ENCODE assay signal across 22 cellular contexts in the genomic region with DNA sequence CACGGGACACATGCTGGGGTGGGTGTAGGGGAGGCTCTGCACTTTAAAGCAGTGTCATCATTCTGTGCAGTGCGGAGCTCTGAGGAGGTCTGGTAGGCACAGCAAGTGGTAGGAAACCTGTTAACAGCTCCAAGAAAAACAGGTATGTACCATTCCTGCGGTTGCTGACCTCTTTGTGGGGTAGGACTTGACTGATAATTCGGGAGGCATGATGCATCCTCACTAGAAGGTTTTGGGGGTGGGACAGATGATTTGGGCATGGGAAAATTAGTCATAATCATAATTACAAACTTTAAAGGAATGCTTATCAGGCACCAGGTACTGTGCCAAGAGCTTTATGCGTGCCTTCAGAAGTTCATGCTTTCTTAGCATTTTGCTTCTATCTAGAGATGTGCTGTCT. TPM values are rescaled to one million over a fixed set of nuclear protein-coding genes. Genes with fewer than 3 reads are reported as not detected.
DNase-seq lines count a peak whose midpoint lies in the region; ATAC-seq, FAIRE-seq and TF ChIP-seq lines count a peak whose summit lies in the region.
"Had no signal": no experiment of that assay in that cellular context is flagged by ENCODE, and none has a peak within 500 bp of the region (broad histone marks: within the 10 kb centered on the region; RNA-seq: fewer than 3 reads in every experiment).

No MANE protein-coding gene starts in this region.

- H3K36me3 ChIP-seq in endodermal cell (ENCODE audit: control insufficient read depth, insufficient read depth, low read length): no peaks in the 10 kb centered on the region
- H3K36me3 ChIP-seq: cardiac muscle cell, sigmoid colon, tibial artery had no signal

- WGBS in endodermal cell (ENCODE audit: insufficient coverage in 1 of 2, insufficient read length in 1 of 2), 2 experiments: 85 to 87% methylated on average over 4 to 5 of the region's 5 CpGs

- no peaks in the 10 kb centered on the region for H3K9me3 Mint-ChIP-seq in endodermal cell
- H3K9me3 Mint-ChIP-seq in osteocyte (ENCODE audit: unreplicated experiment): no peaks in the 10 kb centered on the region
- no peaks in the 10 kb centered on the region for H3K9me3 Mint-ChIP-seq in activated naive CD8-positive, alpha-beta T cell treated with anti-CD3 and anti-CD28 coated beads for 36 hours
- H3K9me3 Mint-ChIP-seq: activated naive CD8-positive, alpha-beta T cell treated with anti-CD3 and anti-CD28 coated beads, Interleukin-2, amount 10 ng/mL, durations not matched to agents 7 days and 5 days; naive thymus-derived CD4-positive, alpha-beta T cell had no signal

- POLR2A ChIA-PET in RWPE1 (lab: Yijun Ruan, JAX; ENCODE audit: low non-redundant PET): no interaction called here

- H3K9me3 ChIP-seq in endodermal cell (ENCODE audit: control insufficient read depth, low read length): no peaks in the 10 kb centered on the region
- H3K9me3 ChIP-seq: sigmoid colon, tibial artery had no signal

- H3K27me3 ChIP-seq in endodermal cell (ENCODE audit: control insufficient read depth, insufficient read depth, low read length, poor library complexity, severe bottlenecking): peaks cover 35% of the 10 kb centered on the region
- H3K27me3 ChIP-seq: tibial artery had no signal

- no peak overlapping the region for H3K4me3 Mint-ChIP-seq in endodermal cell
- H3K4me3 Mint-ChIP-seq in osteocyte (ENCODE audit: unreplicated experiment): no peak overlapping the region
- no peak overlapping the region for H3K4me3 Mint-ChIP-seq in activated naive CD8-positive, alpha-beta T cell treated with anti-CD3 and anti-CD28 coated beads for 36 hours
- H3K4me3 Mint-ChIP-seq: activated naive CD8-positive, alpha-beta T cell treated with anti-CD3 and anti-CD28 coated beads, Interleukin-2, amount 10 ng/mL, durations not matched to agents 7 days and 5 days; B cell; naive thymus-derived CD4-positive, alpha-beta T cell had no signal

- no peak for TF ChIP-seq POLR2A in GM12891 (IDR thresholded peaks at IDR 0.05; ENCODE audit: low read depth, low read length)

- H3K27ac Mint-ChIP-seq in endodermal cell: no peak overlapping the region
- H3K27ac Mint-ChIP-seq in osteocyte (ENCODE audit: unreplicated experiment): peak overlapping the region; percentile 40
- H3K27ac Mint-ChIP-seq in activated naive CD8-positive, alpha-beta T cell treated with anti-CD3 and anti-CD28 coated beads for 36 hours: no peak overlapping the region
- H3K27ac Mint-ChIP-seq: activated naive CD8-positive, alpha-beta T cell treated with anti-CD3 and anti-CD28 coated beads, Interleukin-2, amount 10 ng/mL, durations not matched to agents 7 days and 5 days; B cell had no signal

- H3K27ac ChIP-seq in RWPE1 (no peak overlapping the region), endodermal cell (ENCODE audit: low read depth, low read length) (no peak overlapping the region)
- H3K27ac ChIP-seq: cardiac muscle cell, PC-9, sigmoid colon, tibial artery had no signal

- no peak for ATAC-seq in GM18517 (IDR thresholded peaks at IDR 0.05; ENCODE audit: unreplicated experiment)
- ATAC-seq: naive thymus-derived CD4-positive, alpha-beta T cell had no signal

- H3K36me3 Mint-ChIP-seq in endodermal cell (ENCODE audit: low read depth): no peaks in the 10 kb centered on the region
- H3K36me3 Mint-ChIP-seq in osteocyte (ENCODE audit: unreplicated experiment): no peaks in the 10 kb centered on the region
- H3K36me3 Mint-ChIP-seq in activated naive CD8-positive, alpha-beta T cell treated with anti-CD3 and anti-CD28 coated beads for 36 hours: peaks cover 3% of the 10 kb centered on the region
- H3K36me3 Mint-ChIP-seq: activated naive CD8-positive, alpha-beta T cell treated with anti-CD3 and anti-CD28 coated beads, Interleukin-2, amount 10 ng/mL, durations not matched to agents 7 days and 5 days had no signal

- TF ChIP-seq CTCF in RWPE1 (conservative IDR thresholded peaks at IDR 0.05; ENCODE audit: low read depth) (no peak), endodermal cell (conservative IDR thresholded peaks at IDR 0.05) (no peak), osteocyte (IDR thresholded peaks at IDR 0.05) (no peak)

- peaks cover 9% of the 10 kb centered on the region for H3K4me1 Mint-ChIP-seq in endodermal cell
- peaks cover 45% of the 10 kb centered on the region for H3K4me1 Mint-ChIP-seq in osteocyte (ENCODE audit: unreplicated experiment)
- H3K4me1 Mint-ChIP-seq in activated naive CD8-positive, alpha-beta T cell treated with anti-CD3 and anti-CD28 coated beads for 36 hours: peaks cover 32% of the 10 kb centered on the region
- H3K4me1 Mint-ChIP-seq: B cell had no signal

- DNase-seq in GM12891 (ENCODE audit: insufficient read length, low spot score) (no peak), RWPE1 (ENCODE audit: low spot score) (peak; percentile 43), endodermal cell (peak; percentile 32), osteocyte (ENCODE audit: extremely low spot score, unreplicated experiment) (no peak), T-helper 1 cell (no peak)
- no peak for DNase-seq in activated naive CD8-positive, alpha-beta T cell treated with anti-CD3 and anti-CD28 coated beads for 36 hours
- DNase-seq: activated CD4-positive, alpha-beta T cell treated with anti-CD3 and anti-CD28 coated beads for 1 hour; activated naive CD8-positive, alpha-beta T cell treated with anti-CD3 and anti-CD28 coated beads, Interleukin-2, amount 10 ng/mL, durations not matched to agents 7 days and 5 days; COR-L47; effector CD4-positive, alpha-beta T cell; H7; naive thymus-derived CD4-positive, alpha-beta T cell; NCI-H2171 treated with DMSO at 0.1 percent for 48 hours; NCI-H774; PC-9; sigmoid colon; stimulated activated CD4-positive, alpha-beta T cell treated with anti-CD3 and anti-CD28 coated beads, Interleukin-1b, Interleukin-23, amount 100 ng/mL, for 48 hours; stimulated activated naive CD4-positive, alpha-beta T cell; tibial artery had no signal

- H3K4me3 ChIP-seq in endodermal cell (ENCODE audit: low read length): no peak overlapping the region
- H3K4me3 ChIP-seq: cardiac muscle cell, PC-9, sigmoid colon, tibial artery had no signal

- H3K9ac ChIP-seq in endodermal cell (ENCODE audit: extremely low read depth, low read length, poor library complexity, severe bottlenecking): no peak overlapping the region

- peak; percentile 63 for FAIRE-seq in GM12891 (lab: Jason Lieb, UNC)

- no peaks in the 10 kb centered on the region for H3K4me1 ChIP-seq in endodermal cell (ENCODE audit: control insufficient read depth, insufficient read depth, low read length)

- CTCF ChIA-PET in RWPE1 (lab: Yijun Ruan, JAX): no interaction called here

- H3K27me3 Mint-ChIP-seq in endodermal cell (ENCODE audit: insufficient read depth): peaks cover 29% of the 10 kb centered on the region
- H3K27me3 Mint-ChIP-seq in osteocyte (ENCODE audit: unreplicated experiment): no peaks in the 10 kb centered on the region
- peaks cover 35% of the 10 kb centered on the region for H3K27me3 Mint-ChIP-seq in activated naive CD8-positive, alpha-beta T cell treated with anti-CD3 and anti-CD28 coated beads for 36 hours
- H3K27me3 Mint-ChIP-seq: B cell had no signal

TF ChIP-seq in GM12891, 5 proteins besides CTCF, POLR2A, EP300 and RAD21:
- TF ChIP-seq PAX5 (IDR thresholded peaks at IDR 0.05; ENCODE audit: insufficient read depth, low read length, severe bottlenecking) (no peak), TAF1 (IDR thresholded peaks at IDR 0.05; ENCODE audit: low read depth, low read length) (no peak), POU2F2 (IDR thresholded peaks at IDR 0.05; ENCODE audit: low read depth, low read length) (no peak), SPI1 (IDR thresholded peaks at IDR 0.05; ENCODE audit: low read depth, low read length) (no peak), POLR2AphosphoS5 (IDR thresholded peaks at IDR 0.05; ENCODE audit: low read depth, low read length) (no peak)

RNA-seq across cellular contexts. Expression of gene DOK1, which starts 9.7 kb away (rescaled TPM):
- 27.6 TPM for polyA plus RNA-seq in GM12891 (2012; ENCODE audit: low read depth, missing spikeins)
- total RNA-seq in endodermal cell: 10 to 100 TPM; 12.9 to 15.1 TPM
- 9.7 TPM for polyA plus RNA-seq in endodermal cell (2013, experiment 1 of 2)
- 8.9 TPM for polyA plus RNA-seq in endodermal cell (2013, experiment 2 of 2)
- total RNA-seq in osteocyte: 15.8 and 17.7 TPM in 2 replicates
- total RNA-seq in activated naive CD8-positive, alpha-beta T cell treated with anti-CD3 and anti-CD28 coated beads for 36 hours: 10 to 100 TPM; 19.6 to 23.5 TPM

RNA-seq across cellular contexts. Expression of gene LOXL3, which starts 10.5 kb away (rescaled TPM):
- polyA plus RNA-seq in GM12891 (2012; ENCODE audit: low read depth, missing spikeins): 3.3 TPM
- total RNA-seq in endodermal cell (1 to 10 TPM; 5.4 to 7.6 TPM), osteocyte (58.1 and 62.1 TPM in 2 replicates)
- 34.7 TPM for polyA plus RNA-seq in endodermal cell (2013, experiment 1 of 2)
- polyA plus RNA-seq in endodermal cell (2013, experiment 2 of 2): 26.7 TPM
- total RNA-seq in activated naive CD8-positive, alpha-beta T cell treated with anti-CD3 and anti-CD28 coated beads for 36 hours: 1 to 10 TPM; 1.9 to 2.7 TPM

RNA-seq across cellular contexts. Expression of gene HTRA2, which starts 34.5 kb away (rescaled TPM):
- 58.5 TPM for polyA plus RNA-seq in GM12891 (2012; ENCODE audit: low read depth, missing spikeins)
- total RNA-seq in endodermal cell (10 to 100 TPM; 32.8 to 38.9 TPM), osteocyte (32.0 and 32.3 TPM in 2 replicates)
- polyA plus RNA-seq in endodermal cell (2013, experiment 1 of 2): 27.5 TPM
- polyA plus RNA-seq in endodermal cell (2013, experiment 2 of 2): 26.4 TPM
- 10 to 100 TPM; 56.8 to 59.3 TPM for total RNA-seq in activated naive CD8-positive, alpha-beta T cell treated with anti-CD3 and anti-CD28 coated beads for 36 hours

RNA-seq across cellular contexts. Expression of gene AUP1, which starts 34.7 kb away (rescaled TPM):
- polyA plus RNA-seq in GM12891 (2012; ENCODE audit: low read depth, missing spikeins): 96.8 TPM
- 10 to 100 TPM; 76.3 to 88.9 TPM for total RNA-seq in endodermal cell
- 120 TPM for polyA plus RNA-seq in endodermal cell (2013, experiment 1 of 2)
- 105 TPM for polyA plus RNA-seq in endodermal cell (2013, experiment 2 of 2)
- 96.3 and 97.1 TPM in 2 replicates for total RNA-seq in osteocyte
- total RNA-seq in activated naive CD8-positive, alpha-beta T cell treated with anti-CD3 and anti-CD28 coated beads for 36 hours: 100 to 1,000 TPM; 138 to 140 TPM

RNA-seq across cellular contexts. Expression of gene DQX1, which starts 38.2 kb away (rescaled TPM):
- polyA plus RNA-seq in GM12891 (2012; ENCODE audit: low read depth, missing spikeins): 1.2 TPM
- 1 to 10 TPM in 1 of 2 donors, under 1 TPM in 1; 0.93 to 1.1 TPM for total RNA-seq in endodermal cell
- polyA plus RNA-seq in endodermal cell (2013, experiment 1 of 2): 0.64 TPM
- polyA plus RNA-seq in endodermal cell (2013, experiment 2 of 2): 0.41 TPM
- total RNA-seq in osteocyte: 0.26 and 0.32 TPM in 2 replicates
- total RNA-seq in activated naive CD8-positive, alpha-beta T cell treated with anti-CD3 and anti-CD28 coated beads for 36 hours: under 1 TPM; 0.16 to 0.27 TPM
- total RNA-seq: sigmoid colon had no signal
- polyA plus RNA-seq: naive thymus-derived CD4-positive, alpha-beta T cell had no signal

Comparison
In these comparisons a context has a peak if more than half of its experiments do, and no peak if none do; other contexts are left out.
1. DNase-seq: peak in RWPE1 (single experiment) and endodermal cell (single experiment); none in GM12891 (single experiment), osteocyte (single experiment), T-helper 1 cell (0 of 5) and activated naive CD8-positive, alpha-beta T cell treated with anti-CD3 and anti-CD28 coated beads for 36 hours (single experiment).